8 cellular contexts compared by ENCODE assay signal in the genomic region with DNA sequence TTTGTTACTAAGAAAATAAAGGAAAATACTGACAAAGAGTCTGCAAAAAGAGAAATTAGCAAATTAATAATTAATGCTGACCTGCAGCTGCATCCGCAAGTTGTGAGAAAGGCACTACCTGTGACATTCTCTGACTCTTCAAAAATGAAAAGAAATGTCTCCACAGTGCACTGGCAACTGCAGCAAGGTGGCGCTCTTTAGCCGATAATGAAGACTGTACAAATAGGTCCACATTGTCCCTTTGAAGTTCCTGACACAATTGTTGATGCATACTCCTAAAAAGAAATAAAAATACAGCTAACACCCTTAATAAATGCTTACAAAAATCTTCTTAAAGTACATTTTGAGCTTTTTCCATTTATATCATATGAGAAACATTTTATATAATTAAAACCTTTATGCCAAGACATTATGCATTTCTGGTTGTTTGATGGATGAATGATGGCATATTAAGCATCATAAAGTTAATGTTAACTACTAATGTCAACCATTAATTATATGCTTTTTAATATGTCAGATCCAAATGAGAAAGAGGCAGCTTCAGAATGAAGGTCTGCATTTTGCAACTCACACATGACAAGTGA.
DNase-seq lines count a peak whose midpoint lies in the region; ATAC-seq, FAIRE-seq and TF ChIP-seq lines count a peak whose summit lies in the region.

No MANE protein-coding gene starts in this region.

- DNase-seq in GM12864 (ENCODE audit: low read depth) (peak; percentile 35), H54 (ENCODE audit: insufficient read length, low spot score) (peak; percentile 0), LHCN-M2 (ENCODE audit: low read depth) (peak; percentile 54), left cardiac atrium (peak; percentile 70), sciatic nerve (ENCODE audit: low spot score) (peak; percentile 78), NK-92 (lab: John Stamatoyannopoulos, UW; ENCODE audit: unreplicated experiment) (no peak)
- peak; percentile 68 for DNase-seq in activated naive CD4-positive, alpha-beta T cell treated with anti-CD3 and anti-CD28 coated beads, Interleukin-2, amount 50 U/mL, for 16 hours

- TF ChIP-seq CTCF in GM12864 (IDR thresholded peaks at IDR 0.05; ENCODE audit: low read depth, low read length, missing control alignments), result peak; percentile 84

- no peak overlapping the region for H3K4me3 ChIP-seq in GM12864 (ENCODE audit: low read depth, low read length)

- ATAC-seq in SK-N-SH treated with all-trans-retinoic acid at 6 μM for 48 hours (peak; percentile 91), left cardiac atrium (peak in 1 of 2 donors; percentile 43), sciatic nerve (peak; percentile 65)

- no peak for TF ChIP-seq POLR2A in H54 (IDR thresholded peaks at IDR 0.05; ENCODE audit: low read depth, low read length)

- no peak for FAIRE-seq in H54 (lab: Jason Lieb, UNC)

- intact Hi-C loops in left cardiac atrium (cut with DNase I) (loop anchor here (2.0 to 10.0 kb wide), 2 partner anchors 208 kb away; no protein-coding TSS in a partner anchor), sciatic nerve (cut with DNase I) (no loop called here)

TF ChIP-seq in SK-N-SH treated with all-trans-retinoic acid at 6 μM for 48 hours, 23 proteins besides CTCF, POLR2A, EP300 and RAD21:
- TF ChIP-seq TSHZ2 (CRISPR knock-in tag; IDR thresholded peaks at IDR 0.05) (no peak), ARNTL (CRISPR knock-in tag; IDR thresholded peaks at IDR 0.05; ENCODE audit: borderline replicate concordance, low read depth) (no peak)
